Comparison of ENCODE assay signal across 19 cellular contexts in the genomic region with DNA sequence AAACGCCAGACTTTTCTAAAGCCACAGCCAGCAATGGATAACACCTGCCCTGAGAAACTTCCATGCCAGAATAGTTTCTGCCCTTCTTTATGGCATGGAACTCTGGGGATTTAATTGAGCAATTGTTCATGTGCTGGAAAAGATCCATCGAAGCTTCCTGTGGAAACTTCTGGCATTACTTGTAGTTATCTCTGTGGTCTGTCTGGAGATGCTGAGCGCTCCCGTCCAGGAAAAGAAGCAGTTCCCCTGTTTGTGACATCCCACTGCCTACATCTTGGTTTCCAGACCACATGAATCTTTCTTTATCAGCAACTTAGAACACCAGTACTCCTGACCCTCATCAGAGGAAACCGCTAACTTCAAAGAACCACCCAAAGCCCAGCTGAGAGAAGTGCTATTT. TPM values are rescaled to one million over a fixed set of nuclear protein-coding genes. Genes with fewer than 3 reads are reported as not detected.
A peak's percentile ranks its signal among the peaks of the same experiment; 100 is the strongest.
DNase-seq lines count a peak whose midpoint lies in the region; ATAC-seq and TF ChIP-seq lines count a peak whose summit lies in the region.
"Had no signal": no experiment of that assay in that cellular context is flagged by ENCODE, and none has a peak within 500 bp of the region (broad histone marks: within the 10 kb centered on the region; RNA-seq: fewer than 3 reads in every experiment).

No MANE protein-coding gene starts in this region.

- intact Hi-C loops in CD14-positive monocyte (cut with micrococcal nuclease), result loop anchor here (2.0 to 10.0 kb wide), 3 partner anchors 55 to 105 kb away; no protein-coding TSS in a partner anchor

- H3K9me3 Mint-ChIP-seq in CD14-positive monocyte, result no peaks in the 10 kb centered on the region
- no peaks in the 10 kb centered on the region for H3K9me3 Mint-ChIP-seq in natural killer cell treated with Interleukin-12 subunit alpha and Interleukin-12 subunit beta and Interleukin-15 and Interleukin-18, amount 100 ng/mL, for 72 hours
- H3K9me3 Mint-ChIP-seq: CD8-positive, alpha-beta T cell had no signal

- H3K4me3 ChIP-seq in fibroblast of pulmonary artery (replicated peaks; ENCODE audit: low read depth, low read length) (no peak overlapping the region), neutrophil (ENCODE audit: low read depth in 1 of 2, low read length in 1 of 2) (no peak overlapping the region)
- H3K4me3 ChIP-seq: GM23248, PC-9, SJSA1 had no signal

- H3K4me3 Mint-ChIP-seq in CD14-positive monocyte, result peak overlapping the region in 1 of 2 donors; percentile 60
- H3K4me3 Mint-ChIP-seq in natural killer cell treated with Interleukin-12 subunit alpha and Interleukin-12 subunit beta and Interleukin-15 and Interleukin-18, amount 100 ng/mL, for 72 hours, result no peak overlapping the region
- H3K4me3 Mint-ChIP-seq: CD8-positive, alpha-beta T cell had no signal

- H3K27ac ChIP-seq in neutrophil, result peak overlapping the region; percentile 70
- H3K27ac ChIP-seq: GM23248, PC-9, SJSA1 had no signal

- peaks cover 47 to 48% of the 10 kb centered on the region in 2 experiments for H3K4me1 ChIP-seq in neutrophil (ENCODE audit: control insufficient read depth in 1 of 2, insufficient read depth in 1 of 2, low read depth in 1 of 2, low read length in 1 of 2)

- H3K9me3 ChIP-seq in neutrophil, result no peaks in the 10 kb centered on the region
- H3K9me3 ChIP-seq: SJSA1 had no signal

- peaks cover 46% of the 10 kb centered on the region for H3K27me3 ChIP-seq in neutrophil
- H3K27me3 ChIP-seq: SJSA1 had no signal

- ATAC-seq in natural killer cell treated with Interleukin-12 subunit alpha and Interleukin-12 subunit beta and Interleukin-15 and Interleukin-18, amount 100 ng/mL, for 72 hours, result no peak
- ATAC-seq in HG02642 (IDR thresholded peaks at IDR 0.05; ENCODE audit: poor library complexity, unreplicated experiment), result no peak
- ATAC-seq: CD8-positive, alpha-beta T cell; HCT116 had no signal

- no peak for TF ChIP-seq CTCF in CD14-positive monocyte (IDR thresholded peaks at IDR 0.05)
- no peak for TF ChIP-seq CTCF in fibroblast of pulmonary artery (IDR thresholded peaks at IDR 0.05; ENCODE audit: low read length, missing control alignments)
- no peak for TF ChIP-seq CTCF in neutrophil (IDR thresholded peaks at IDR 0.05)

- H3K36me3 Mint-ChIP-seq in CD14-positive monocyte, result peaks cover 0 to 6% of the 10 kb centered on the region in 2 donors
- H3K36me3 Mint-ChIP-seq in natural killer cell treated with Interleukin-12 subunit alpha and Interleukin-12 subunit beta and Interleukin-15 and Interleukin-18, amount 100 ng/mL, for 72 hours, result no peaks in the 10 kb centered on the region

- H3K36me3 ChIP-seq in neutrophil, result no peaks in the 10 kb centered on the region
- H3K36me3 ChIP-seq: SJSA1 had no signal

- H3K27me3 Mint-ChIP-seq in CD14-positive monocyte (ENCODE audit: low read depth in 3 of 3), result peaks cover 0 to 15% (median 3%) of the 10 kb centered on the region in 3 donors
- H3K27me3 Mint-ChIP-seq in natural killer cell treated with Interleukin-12 subunit alpha and Interleukin-12 subunit beta and Interleukin-15 and Interleukin-18, amount 100 ng/mL, for 72 hours, result peaks cover 8 to 15% of the 10 kb centered on the region in 2 donors

- H3K4me1 Mint-ChIP-seq in CD14-positive monocyte, result peaks cover 53% of the 10 kb centered on the region
- peaks cover 0 to 7% of the 10 kb centered on the region in 2 donors for H3K4me1 Mint-ChIP-seq in natural killer cell treated with Interleukin-12 subunit alpha and Interleukin-12 subunit beta and Interleukin-15 and Interleukin-18, amount 100 ng/mL, for 72 hours (ENCODE audit: low read depth in 2 of 2)

- no peak for DNase-seq in CD14-positive monocyte (ENCODE audit: low spot score)
- peak; percentile 8 for DNase-seq in OCI-M1 (lab: John Stamatoyannopoulos, UW)
- DNase-seq in fibroblast of pulmonary artery (ENCODE audit: low read depth), result peak; percentile 80
- no peak for DNase-seq in natural killer cell treated with Interleukin-12 subunit alpha and Interleukin-12 subunit beta and Interleukin-15 and Interleukin-18, amount 100 ng/mL, for 72 hours (ENCODE audit: low spot score)
- no peak for DNase-seq in activated naive CD4-positive, alpha-beta T cell (lab: John Stamatoyannopoulos, UW)
- DNase-seq: CD8-positive, alpha-beta T cell; DND-41; GDM1; GM23248; KBM-7; NCI-H1436; NCI-H2029; NCI-H2171 treated with DMSO at 0.1 percent for 48 hours; NCI-H446 treated with DMSO at 0.1 percent for 48 hours; PC-9 had no signal

- H3K27ac Mint-ChIP-seq in CD14-positive monocyte, result peak overlapping the region in 5 of 7 donors; percentile 74 to 96 (median 85)
- no peak overlapping the region for H3K27ac Mint-ChIP-seq in natural killer cell treated with Interleukin-12 subunit alpha and Interleukin-12 subunit beta and Interleukin-15 and Interleukin-18, amount 100 ng/mL, for 72 hours
- H3K27ac Mint-ChIP-seq: CD8-positive, alpha-beta T cell had no signal

RNA-seq across cellular contexts. Expression of gene FLT1, which starts 24.6 kb away (rescaled TPM):
- not detected for polyA plus RNA-seq in CD14-positive monocyte
- total RNA-seq in natural killer cell treated with Interleukin-12 subunit alpha and Interleukin-12 subunit beta and Interleukin-15 and Interleukin-18, amount 100 ng/mL, for 72 hours, result 1 to 10 TPM; 1.3 to 1.6 TPM
- total RNA-seq: PC-9 had no signal

Comparison
In these comparisons a context has a peak if more than half of its experiments do, and no peak if none do; other contexts are left out.
1. DNase-seq: peak in OCI-M1 (single experiment) and fibroblast of pulmonary artery (single experiment); none in CD14-positive monocyte (single experiment), natural killer cell treated with Interleukin-12 subunit alpha and Interleukin-12 subunit beta and Interleukin-15 and Interleukin-18, amount 100 ng/mL, for 72 hours (single experiment) and activated naive CD4-positive, alpha-beta T cell (0 of 4).
2. H3K27ac Mint-ChIP-seq: peak in CD14-positive monocyte (5 of 7); none in natural killer cell treated with Interleukin-12 subunit alpha and Interleukin-12 subunit beta and Interleukin-15 and Interleukin-18, amount 100 ng/mL, for 72 hours (0 of 2).